In genomic region chr14:103220134-103220981, GRCh38 we compare ENCODE assay signal across 10 cellular contexts.
DNase-seq lines count a peak whose midpoint lies in the region; TF ChIP-seq lines count a peak whose summit lies in the region.
"Had no signal": no experiment of that assay in that cellular context is flagged by ENCODE, and none has a peak within 500 bp of the region (broad histone marks: within the 10 kb centered on the region; RNA-seq: fewer than 3 reads in every experiment).

No MANE protein-coding gene starts in this region.

- H3K27ac Mint-ChIP-seq in MCF 10A (ENCODE audit: low read depth, unreplicated experiment), result no peak overlapping the region
- no peak overlapping the region for H3K27ac Mint-ChIP-seq in glutamatergic neuron (ENCODE audit: unreplicated experiment)

- H3K27me3 ChIP-seq in breast epithelium, result peaks cover 0 to 19% of the 10 kb centered on the region in 2 donors
- no peaks in the 10 kb centered on the region for H3K27me3 ChIP-seq in ovary

- H3K36me3 Mint-ChIP-seq in MCF 10A (ENCODE audit: insufficient read depth, unreplicated experiment) (no peaks in the 10 kb centered on the region), glutamatergic neuron (ENCODE audit: unreplicated experiment) (peaks cover 5% of the 10 kb centered on the region)

- H3K27me3 Mint-ChIP-seq in MCF 10A (ENCODE audit: insufficient read depth, unreplicated experiment) (no peaks in the 10 kb centered on the region), glutamatergic neuron (ENCODE audit: unreplicated experiment) (peaks cover 19% of the 10 kb centered on the region)

- H3K36me3 ChIP-seq in breast epithelium, result no peaks in the 10 kb centered on the region
- H3K36me3 ChIP-seq in ovary, result no peaks in the 10 kb centered on the region
- no peaks in the 10 kb centered on the region for H3K36me3 ChIP-seq in urinary bladder (ENCODE audit: insufficient read depth)

- DNase-seq in breast epithelium (ENCODE audit: low spot score in 2 of 2), result no peak
- no peak for DNase-seq in MCF 10A (ENCODE audit: unreplicated experiment)
- peak; percentile 42 for DNase-seq in glutamatergic neuron
- DNase-seq in ovary, result peak in 2 of 5 donors; percentile 32 to 62
- DNase-seq in HK-2 (ENCODE audit: unreplicated experiment), result no peak
- no peak for DNase-seq in NCI-H510A (lab: John Stamatoyannopoulos, UW)
- no peak for DNase-seq in inferior parietal cortex (ENCODE audit: extremely low spot score)
- DNase-seq: activated naive CD4-positive, alpha-beta T cell treated with Interleukin-2 at 50 U/mL for 16 hours; effector CD8-positive, alpha-beta T cell had no signal

- H3K9me3 ChIP-seq in breast epithelium (peaks cover 7 to 9% of the 10 kb centered on the region in 2 donors), ovary (no peaks in the 10 kb centered on the region)

- TF ChIP-seq CTCF in breast epithelium (IDR thresholded peaks at IDR 0.05) (no peak), MCF 10A (IDR thresholded peaks at IDR 0.05; ENCODE audit: unreplicated experiment) (no peak), glutamatergic neuron (IDR thresholded peaks at IDR 0.05; ENCODE audit: partially characterized antibody, unreplicated experiment) (no peak), ovary (IDR thresholded peaks at IDR 0.05) (no peak)

- 17 to 24% (median 22%) methylated on average over 53 to 92 of the region's 92 CpGs for WGBS in ovary, 3 donors
- WGBS in urinary bladder, result 15% methylated on average over 92 of the region's 92 CpGs

- H3K4me3 Mint-ChIP-seq in MCF 10A (ENCODE audit: unreplicated experiment) (no peak overlapping the region), glutamatergic neuron (ENCODE audit: unreplicated experiment) (no peak overlapping the region)

- TF ChIP-seq POLR2A in breast epithelium (IDR thresholded peaks at IDR 0.05) (no peak), ovary (IDR thresholded peaks at IDR 0.05) (no peak)

- H3K9me3 Mint-ChIP-seq in MCF 10A (ENCODE audit: unreplicated experiment), result no peaks in the 10 kb centered on the region
- peaks cover 4% of the 10 kb centered on the region for H3K9me3 Mint-ChIP-seq in glutamatergic neuron (ENCODE audit: unreplicated experiment)

- H3K4me1 ChIP-seq in breast epithelium (no peaks in the 10 kb centered on the region), ovary (ENCODE audit: insufficient read depth) (no peaks in the 10 kb centered on the region), urinary bladder (ENCODE audit: insufficient read depth) (no peaks in the 10 kb centered on the region)

- intact Hi-C loops in breast epithelium (cut with DNase I; ENCODE audit: low total_unique reads) (no loop called here), MCF 10A (cut with micrococcal nuclease) (no loop called here), ovary (cut with DNase I) (no loop called here)

- H3K4me3 ChIP-seq in breast epithelium (peak overlapping the region; percentile 34 to 60 (median 45)), ovary (peak overlapping the region; percentile 25), urinary bladder (ENCODE audit: low read depth, low read length) (peak overlapping the region; percentile 32)

- POLR2A ChIA-PET in MCF 10A (lab: Yijun Ruan, JAX), result no interaction called here

- H3K27ac ChIP-seq in breast epithelium (no peak overlapping the region), ovary (no peak overlapping the region), urinary bladder (ENCODE audit: low read depth) (no peak overlapping the region)

- CTCF ChIA-PET in MCF 10A (lab: Yijun Ruan, JAX), result interaction anchor here (0.5 kb wide), 1 partner anchor 114 kb away, joined by 3 read pairs; no protein-coding TSS in a partner anchor

- TF ChIP-seq EP300 in ovary (IDR thresholded peaks at IDR 0.05), result no peak

- no peaks in the 10 kb centered on the region for H3K4me1 Mint-ChIP-seq in MCF 10A (ENCODE audit: insufficient read depth, unreplicated experiment)
- H3K4me1 Mint-ChIP-seq in glutamatergic neuron (ENCODE audit: low read depth, unreplicated experiment), result no peaks in the 10 kb centered on the region

- BruUV-seq in MCF 10A (replicated peaks; lab: Mats Ljungman, UMichigan), result no TSS peak
